In genomic region chr12:52904509-52905300, GRCh38 we compare ENCODE assay signal across 8 cellular contexts. TPM values are rescaled to one million over a fixed set of nuclear protein-coding genes. Genes with fewer than 3 reads are reported as not detected.
DNase-seq lines count a peak whose midpoint lies in the region; ATAC-seq and TF ChIP-seq lines count a peak whose summit lies in the region.
"Not testable (repeated sequence)": the region's sequence is repeated elsewhere in the genome, so short reads cannot be mapped to it uniquely, and the experiment has no call there.

Gene KRT8, minus strand, starts transcription at chr12:52905076. Its CDS starts 95 bp downstream, at chr12:52904981.

- peak; percentile 59 for TF ChIP-seq CTCF in Calu3 (IDR thresholded peaks at IDR 0.05; ENCODE audit: unreplicated experiment)
- TF ChIP-seq CTCF in KMS-11 (conservative IDR thresholded peaks at IDR 0.05; ENCODE audit: low read depth, low read length); suprapubic skin (IDR thresholded peaks at IDR 0.05): not testable (repeated sequence)

- H3K36me3 ChIP-seq in KMS-11 (ENCODE audit: insufficient read depth); naive thymus-derived CD4-positive, alpha-beta T cell (ENCODE audit: control insufficient read depth in 2 of 3, insufficient read depth in 3 of 3, low read length in 3 of 3); suprapubic skin: not testable (repeated sequence)

- peak within 1 kb of the TSS; percentile 97 for H3K27ac Mint-ChIP-seq in Calu3 (ENCODE audit: unreplicated experiment)
- peak within 1 kb of the TSS; percentile 74 for H3K27ac Mint-ChIP-seq in activated CD8-positive, alpha-beta memory T cell treated with anti-CD3 and anti-CD28 coated beads, Interleukin-2, amount 10 ng/mL, durations not matched to agents 7 days and 5 days
- H3K27ac Mint-ChIP-seq in naive thymus-derived CD4-positive, alpha-beta T cell = peak within 1 kb of the TSS in 7 of 9 donors; percentile 11 to 76 (median 44)

- H3K27me3 ChIP-seq in KMS-11 (ENCODE audit: insufficient read depth, low read depth); naive thymus-derived CD4-positive, alpha-beta T cell (ENCODE audit: control insufficient read depth in 2 of 2, insufficient read depth in 2 of 2, low read length in 2 of 2): not testable (repeated sequence)
- peaks cover 42% of the 10 kb centered on the region for H3K27me3 ChIP-seq in suprapubic skin

- peak in 1 of 2 donors; percentile 44 for TF ChIP-seq POLR2A in suprapubic skin (IDR thresholded peaks at IDR 0.05)

- intact Hi-C loops in Calu3 (cut with micrococcal nuclease; ENCODE audit: unreplicated experiment) = loop anchor here (1.0 to 2.0 kb wide), 2 partner anchors 22 to 44 kb away; partner anchors contain the start of gene KRT18
- intact Hi-C loops in naive thymus-derived CD4-positive, alpha-beta T cell (cut with micrococcal nuclease) = loop anchor here in 1 of 2 donors (5.0 kb wide), 1 partner anchor 43 kb away; the partner anchor contains the start of gene KRT18

- not testable (repeated sequence) for ATAC-seq in activated CD8-positive, alpha-beta memory T cell treated with anti-CD3 and anti-CD28 coated beads, Interleukin-2, amount 10 ng/mL, durations not matched to agents 7 days and 5 days; naive thymus-derived CD4-positive, alpha-beta T cell

- peak within 1 kb of the TSS; percentile 57; the same call in 1 of the 2 replicates for H2AFZ ChIP-seq in KMS-11 (ENCODE audit: low read depth)

- peak within 1 kb of the TSS; percentile 23; the same call in 1 of the 2 replicates for H3K9ac ChIP-seq in KMS-11

- H3K79me2 ChIP-seq in KMS-11 (ENCODE audit: insufficient read depth, low read depth) = not testable (repeated sequence)

- not testable (repeated sequence) for H3K9me3 ChIP-seq in naive thymus-derived CD4-positive, alpha-beta T cell (ENCODE audit: control insufficient read depth in 2 of 3, low read length in 3 of 3); suprapubic skin

- not testable (repeated sequence) for BruUV-seq in Calu3 (replicated peaks; lab: Mats Ljungman, UMichigan)

- not testable (repeated sequence) for H3K27me3 Mint-ChIP-seq in Calu3 (ENCODE audit: unreplicated experiment); activated CD8-positive, alpha-beta memory T cell treated with anti-CD3 and anti-CD28 coated beads, Interleukin-2, amount 10 ng/mL, durations not matched to agents 7 days and 5 days
- peaks cover 0 to 15% (median 0%) of the 10 kb centered on the region in 5 donors for H3K27me3 Mint-ChIP-seq in naive thymus-derived CD4-positive, alpha-beta T cell

- WGBS in suprapubic skin = 54% methylated on average over 30 of the region's 33 CpGs

- H3K4me2 ChIP-seq in KMS-11 = peak within 1 kb of the TSS; percentile 34

- H4K20me1 ChIP-seq in KMS-11 (ENCODE audit: insufficient read depth) = not testable (repeated sequence)

- H3K4me1 Mint-ChIP-seq in Calu3 (ENCODE audit: low read depth, unreplicated experiment) = peaks cover 54% of the 10 kb centered on the region
- H3K4me1 Mint-ChIP-seq in activated CD8-positive, alpha-beta memory T cell treated with anti-CD3 and anti-CD28 coated beads, Interleukin-2, amount 10 ng/mL, durations not matched to agents 7 days and 5 days = not testable (repeated sequence)
- peaks cover 4 to 19% (median 7%) of the 10 kb centered on the region in 7 donors for H3K4me1 Mint-ChIP-seq in naive thymus-derived CD4-positive, alpha-beta T cell

- TF ChIP-seq EP300 in suprapubic skin (IDR thresholded peaks at IDR 0.05) = not testable (repeated sequence)

- H3K27ac ChIP-seq in KMS-11 = peak within 1 kb of the TSS; percentile 57
- peak within 1 kb of the TSS; percentile 7 for H3K27ac ChIP-seq in naive thymus-derived CD4-positive, alpha-beta T cell (ENCODE audit: low read depth, low read length)
- H3K27ac ChIP-seq in suprapubic skin = peak within 1 kb of the TSS; percentile 43

- POLR2A ChIA-PET in naive thymus-derived CD4-positive, alpha-beta T cell (lab: Charles Lee) = interaction anchor here (0.5 kb wide), 1 partner anchor 11 kb away, joined by 3 read pairs; no protein-coding TSS in a partner anchor

- H3K4me1 ChIP-seq in KMS-11 (ENCODE audit: low read depth, poor library complexity, severe bottlenecking) (peaks cover 10% of the 10 kb centered on the region), suprapubic skin (peaks cover 28% of the 10 kb centered on the region)
- not testable (repeated sequence) for H3K4me1 ChIP-seq in naive thymus-derived CD4-positive, alpha-beta T cell (ENCODE audit: control insufficient read depth in 2 of 2, insufficient read depth in 2 of 2, low read length in 2 of 2)

- CTCF ChIA-PET in Calu3 (lab: Charles Lee) = interaction anchor here (0.6 to 5.4 kb wide), 15 partner anchors 11 to 1205 kb away, joined by 3 to 109 read pairs (median 4); no protein-coding TSS in a partner anchor
- CTCF ChIA-PET in activated CD8-positive, alpha-beta memory T cell treated with anti-CD3 and anti-CD28 coated beads, Interleukin-2, amount 10 ng/mL, durations not matched to agents 7 days and 5 days (lab: Charles Lee) = interaction anchor here (3.9 kb wide), 1 partner anchor 20 kb away, joined by 16 read pairs; no protein-coding TSS in a partner anchor
- CTCF ChIA-PET in naive thymus-derived CD4-positive, alpha-beta T cell (lab: Charles Lee) = not testable (repeated sequence)

- H3K9me3 Mint-ChIP-seq in Calu3 (ENCODE audit: low read depth, unreplicated experiment); activated CD8-positive, alpha-beta memory T cell treated with anti-CD3 and anti-CD28 coated beads, Interleukin-2, amount 10 ng/mL, durations not matched to agents 7 days and 5 days (ENCODE audit: low read depth); naive thymus-derived CD4-positive, alpha-beta T cell: not testable (repeated sequence)

- DNase-seq in Calu3 (peak; percentile 95), NCI-H69 (lab: John Stamatoyannopoulos, UW) (peak; percentile 97), suprapubic skin (ENCODE audit: low spot score in 2 of 2) (peak; percentile 77 to 89)
- DNase-seq in activated CD8-positive, alpha-beta memory T cell treated with anti-CD3 and anti-CD28 coated beads, Interleukin-2, amount 10 ng/mL, durations not matched to agents 7 days and 5 days; dermis blood vessel endothelial cell; naive thymus-derived CD4-positive, alpha-beta T cell: not testable (repeated sequence)

- peaks cover 90% of the 10 kb centered on the region for H3K36me3 Mint-ChIP-seq in Calu3 (ENCODE audit: insufficient read depth, unreplicated experiment)
- H3K36me3 Mint-ChIP-seq in activated CD8-positive, alpha-beta memory T cell treated with anti-CD3 and anti-CD28 coated beads, Interleukin-2, amount 10 ng/mL, durations not matched to agents 7 days and 5 days; naive thymus-derived CD4-positive, alpha-beta T cell: not testable (repeated sequence)

- peak within 1 kb of the TSS; percentile 76 for H3K4me3 Mint-ChIP-seq in Calu3 (ENCODE audit: low read depth, unreplicated experiment)
- H3K4me3 Mint-ChIP-seq in activated CD8-positive, alpha-beta memory T cell treated with anti-CD3 and anti-CD28 coated beads, Interleukin-2, amount 10 ng/mL, durations not matched to agents 7 days and 5 days = peak within 1 kb of the TSS; percentile 51
- peak within 1 kb of the TSS; percentile 35 to 89 (median 76) for H3K4me3 Mint-ChIP-seq in naive thymus-derived CD4-positive, alpha-beta T cell

- not testable (repeated sequence) for H3K4me3 ChIP-seq in KMS-11 (IDR thresholded peaks at IDR 0.05; ENCODE audit: insufficient read depth, low read depth, low read length); naive thymus-derived CD4-positive, alpha-beta T cell (ENCODE audit: low read length)
- peak within 1 kb of the TSS; percentile 92 for H3K4me3 ChIP-seq in iPS-11a (ENCODE audit: low read depth, low read length)
- peak within 1 kb of the TSS; percentile 43 for H3K4me3 ChIP-seq in suprapubic skin

RNA-seq across cellular contexts. Expression of gene KRT8, which starts in this region (rescaled TPM):
- total RNA-seq in Calu3 (2022) (2,474 and 2,821 TPM in 2 replicates), dermis blood vessel endothelial cell (9.5 and 11.9 TPM in 2 replicates), suprapubic skin (10 to 100 TPM; 49.4 to 93.7 (median 65.9) TPM)
- total RNA-seq in activated CD8-positive, alpha-beta memory T cell treated with anti-CD3 and anti-CD28 coated beads, Interleukin-2, amount 10 ng/mL, durations not matched to agents 7 days and 5 days = under 1 TPM; 0.26 to 0.41 TPM
- total RNA-seq in naive thymus-derived CD4-positive, alpha-beta T cell = under 1 TPM in 4 of 5 experiments, not detected in 1; 0.15 to 0.62 (median 0.59) TPM
- under 1 TPM in 1 of 2 donors, not detected in 1; 0.09 TPM for polyA plus RNA-seq in naive thymus-derived CD4-positive, alpha-beta T cell

Comparison
In these comparisons a context has a peak if more than half of its experiments do, and no peak if none do; other contexts are left out.
1. RNA of gene KRT8 (total RNA-seq): 2,474 to 2,821 TPM in Calu3; 49.4 to 93.7 TPM in suprapubic skin, 9.5 to 11.9 TPM in dermis blood vessel endothelial cell, 0.15 to 0.62 TPM in naive thymus-derived CD4-positive, alpha-beta T cell and 0.26 to 0.41 TPM in activated CD8-positive, alpha-beta memory T cell treated with anti-CD3 and anti-CD28 coated beads, Interleukin-2, amount 10 ng/mL, durations not matched to agents 7 days and 5 days; every median in the first group is over 10 times any median in the second.
2. H3K27ac Mint-ChIP-seq: peak in every context shown above with its lines; median percentile 97 in Calu3; 74 in activated CD8-positive, alpha-beta memory T cell treated with anti-CD3 and anti-CD28 coated beads, Interleukin-2, amount 10 ng/mL, durations not matched to agents 7 days and 5 days; 44 in naive thymus-derived CD4-positive, alpha-beta T cell.
3. H3K27ac ChIP-seq: peak in every context shown above with its lines; median percentile 57 in KMS-11; 43 in suprapubic skin; 7 in naive thymus-derived CD4-positive, alpha-beta T cell.
4. Peak in every context shown above with its lines, with median percentiles within 50 percentile points of each other: H3K4me3 Mint-ChIP-seq.